In the genomic region with DNA sequence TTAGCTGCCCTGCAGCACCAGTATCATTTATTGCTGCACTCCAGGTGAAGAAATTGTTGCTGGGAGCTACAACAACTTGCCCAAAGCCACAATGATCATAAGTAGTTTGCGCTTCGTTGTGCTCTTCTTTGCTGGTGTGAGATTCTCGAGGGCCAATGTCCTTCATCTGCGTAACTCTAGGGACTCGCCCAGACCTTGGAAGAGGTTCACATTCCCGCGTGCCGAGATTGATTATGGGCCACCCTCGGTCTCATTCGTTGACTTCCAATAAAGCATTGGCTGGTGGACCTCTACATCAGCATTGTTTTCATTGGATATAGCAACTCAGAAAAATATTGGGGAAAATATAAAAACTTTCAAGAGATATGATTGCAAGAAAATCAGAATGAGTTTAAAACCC, we compare ENCODE assay signal across 1 cellular context.
TF ChIP-seq lines count a peak whose summit lies in the region.

No MANE protein-coding gene starts in this region.

TF ChIP-seq in IMR-90, 13 proteins besides CTCF, POLR2A, EP300 and RAD21 (continued from another document):
- TF ChIP-seq USF2 (IDR thresholded peaks at IDR 0.05; ENCODE audit: low read depth, low read length), result no peak
- no peak for TF ChIP-seq RCOR1 (IDR thresholded peaks at IDR 0.05; ENCODE audit: insufficient replicate concordance, low read length)
- TF ChIP-seq CEBPB (IDR thresholded peaks at IDR 0.05; ENCODE audit: low read depth, low read length), result no peak
- TF ChIP-seq CHD1 (IDR thresholded peaks at IDR 0.05; ENCODE audit: low read depth, low read length), result no peak
- TF ChIP-seq NFE2L2 (IDR thresholded peaks at IDR 0.05; ENCODE audit: low read depth, low read length), result no peak
- TF ChIP-seq, protein P1, sequence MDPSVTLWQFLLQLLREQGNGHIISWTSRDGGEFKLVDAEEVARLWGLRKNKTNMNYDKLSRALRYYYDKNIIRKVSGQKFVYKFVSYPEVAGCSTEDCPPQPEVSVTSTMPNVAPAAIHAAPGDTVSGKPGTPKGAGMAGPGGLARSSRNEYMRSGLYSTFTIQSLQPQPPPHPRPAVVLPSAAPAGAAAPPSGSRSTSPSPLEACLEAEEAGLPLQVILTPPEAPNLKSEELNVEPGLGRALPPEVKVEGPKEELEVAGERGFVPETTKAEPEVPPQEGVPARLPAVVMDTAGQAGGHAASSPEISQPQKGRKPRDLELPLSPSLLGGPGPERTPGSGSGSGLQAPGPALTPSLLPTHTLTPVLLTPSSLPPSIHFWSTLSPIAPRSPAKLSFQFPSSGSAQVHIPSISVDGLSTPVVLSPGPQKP (IDR thresholded peaks at IDR 0.05; ENCODE audit: borderline replicate concordance, low read depth, low read length), result no peak
- no peak for TF ChIP-seq MAFK (IDR thresholded peaks at IDR 0.05; ENCODE audit: low read depth, low read length)
- TF ChIP-seq SMC3 (IDR thresholded peaks at IDR 0.05; ENCODE audit: low read depth, low read length), result no peak
- TF ChIP-seq FOS (IDR thresholded peaks at IDR 0.05; ENCODE audit: low read depth, low read length), result no peak
